ENCODE assay signal across 28 cellular contexts in the genomic region with DNA sequence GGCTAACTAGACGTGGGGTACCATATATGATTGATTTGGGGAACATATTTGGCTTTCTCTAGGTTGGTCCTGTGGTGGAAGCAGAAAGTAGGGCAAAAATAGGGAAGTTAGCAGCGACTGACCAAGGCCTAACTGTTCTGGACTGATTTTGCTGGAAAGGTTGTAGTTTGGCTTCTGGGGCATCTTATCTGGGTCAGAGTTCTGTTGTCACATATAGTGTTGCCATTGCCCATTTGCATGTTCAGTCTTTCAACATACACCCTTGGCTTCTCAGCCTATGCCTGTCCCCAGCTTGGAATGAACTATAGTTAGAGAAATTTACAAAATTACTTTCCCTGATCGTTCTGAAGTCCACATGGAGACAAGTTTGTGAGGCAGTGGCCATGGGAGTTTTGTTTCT.
"Had no signal": no experiment of that assay in that cellular context is flagged by ENCODE, and none has a peak within 500 bp of the region (broad histone marks: within the 10 kb centered on the region; RNA-seq: fewer than 3 reads in every experiment).

No MANE protein-coding gene starts in this region.

- ATAC-seq: activated CD8-positive, alpha-beta T cell treated with anti-CD3 and anti-CD28 coated beads for 36 hours; activated naive CD8-positive, alpha-beta T cell treated with anti-CD3 and anti-CD28 coated beads, Interleukin-2, amount 50 U/mL, for 24 hours; body of pancreas; effector memory CD8-positive, alpha-beta T cell; foreskin keratinocyte; gastrocnemius medialis; heart left ventricle; T-cell; WTC11 had no signal

- DNase-seq: activated CD4-positive, alpha-beta T cell treated with anti-CD3 and anti-CD28 coated beads for 48 hours; activated CD4-positive, alpha-beta T cell treated with anti-CD3 and anti-CD28 coated beads, Interleukin-2, amount 50 U/mL, for 1 hour; activated CD4-positive, alpha-beta T cell treated with anti-CD3 and anti-CD28 coated beads, Interleukin-2, amount 50 U/mL, for 48 hours; activated CD8-positive, alpha-beta memory T cell treated with anti-CD3 and anti-CD28 coated beads for 24 hours; activated CD8-positive, alpha-beta T cell treated with anti-CD3 and anti-CD28 coated beads for 36 hours; activated effector memory CD4-positive, alpha-beta T cell treated with anti-CD3 and anti-CD28 coated beads, Interleukin-2, amount 50 U/mL, for 16 hours; activated naive CD4-positive, alpha-beta T cell treated with anti-CD3 and anti-CD28 coated beads for 36 hours; activated naive CD8-positive, alpha-beta T cell treated with anti-CD3 and anti-CD28 coated beads for 36 hours; activated naive CD8-positive, alpha-beta T cell treated with anti-CD3 and anti-CD28 coated beads, Interleukin-2, amount 50 U/mL, for 24 hours; activated T-cell treated with anti-CD3 and anti-CD28 coated beads, Interleukin-2, amount 50 U/mL, for 1 hour; activated T-cell treated with anti-CD3 and anti-CD28 coated beads, Interleukin-2, amount 50 U/mL, for 48 hours; adrenal gland; amygdala; aorta; body of pancreas; caudate nucleus; cortex of kidney; dermis blood vessel endothelial cell; effector CD4-positive, alpha-beta T cell; effector memory CD8-positive, alpha-beta T cell; erythroblast; foreskin keratinocyte; gastrocnemius medialis; glutamatergic neuron; heart left ventricle; T-cell; T1000 had no signal
